In genomic region chr2:233912799-233913423, GRCh38 we compare ENCODE assay signal across 9 cellular contexts. TPM values are rescaled to one million over a fixed set of nuclear protein-coding genes. Genes with fewer than 3 reads are reported as not detected.
DNase-seq lines count a peak whose midpoint lies in the region; ATAC-seq and TF ChIP-seq lines count a peak whose summit lies in the region.
"Had no signal": no experiment of that assay in that cellular context is flagged by ENCODE, and none has a peak within 500 bp of the region (broad histone marks: within the 10 kb centered on the region; RNA-seq: fewer than 3 reads in every experiment).

No MANE protein-coding gene starts in this region.

- peak; percentile 72 for DNase-seq in activated CD4-positive, alpha-beta T cell treated with anti-CD3 and anti-CD28 coated beads, Interleukin-2, amount 10 ng/mL, durations not matched to agents 24 days and 14 days
- DNase-seq in activated CD4-positive, alpha-beta T cell treated with anti-CD3 and anti-CD28 coated beads for 1 hour = no peak
- DNase-seq in RWPE2 (ENCODE audit: low spot score) (no peak), fibroblast of gingiva (ENCODE audit: low read depth) (peak; percentile 10), NCI-H526 treated with DMSO at 0.1 percent for 48 hours (lab: John Stamatoyannopoulos, UW) (no peak), chondrocyte (ENCODE audit: low spot score) (no peak)
- DNase-seq in stimulated activated CD4-positive, alpha-beta T cell treated with anti-CD3 and anti-CD28 coated beads, Interleukin-15, amount 100 ng/mL, for 24 hours = peak; percentile 19

- H3K9me3 Mint-ChIP-seq in activated CD4-positive, alpha-beta T cell treated with anti-CD3 and anti-CD28 coated beads, Interleukin-2, amount 10 ng/mL, durations not matched to agents 24 days and 14 days = no peaks in the 10 kb centered on the region
- H3K9me3 Mint-ChIP-seq in chondrocyte (ENCODE audit: low read depth) = no peaks in the 10 kb centered on the region

- no peaks in the 10 kb centered on the region for H3K27me3 ChIP-seq in RWPE2 (ENCODE audit: insufficient read depth, poor library complexity, severe bottlenecking)

- H3K4me1 Mint-ChIP-seq in activated CD4-positive, alpha-beta T cell treated with anti-CD3 and anti-CD28 coated beads, Interleukin-2, amount 10 ng/mL, durations not matched to agents 24 days and 14 days = no peaks in the 10 kb centered on the region
- no peaks in the 10 kb centered on the region for H3K4me1 Mint-ChIP-seq in chondrocyte (ENCODE audit: low read depth)

- H3K36me3 ChIP-seq in RWPE2 (ENCODE audit: low read depth) = no peaks in the 10 kb centered on the region

- peak; percentile 48; the same call in 1 of the 3 replicates for ATAC-seq in RWPE2 (ENCODE audit: low read depth)
- ATAC-seq in HG03135 (IDR thresholded peaks at IDR 0.05; ENCODE audit: unreplicated experiment) = no peak

- no peak overlapping the region for H3K4me3 Mint-ChIP-seq in activated CD4-positive, alpha-beta T cell treated with anti-CD3 and anti-CD28 coated beads, Interleukin-2, amount 10 ng/mL, durations not matched to agents 24 days and 14 days
- no peak overlapping the region for H3K4me3 Mint-ChIP-seq in chondrocyte (ENCODE audit: unreplicated experiment)

- no peak overlapping the region for H3K27ac ChIP-seq in RWPE2 (ENCODE audit: poor library complexity, severe bottlenecking)

- no peak overlapping the region for H3K27ac Mint-ChIP-seq in activated CD4-positive, alpha-beta T cell treated with anti-CD3 and anti-CD28 coated beads, Interleukin-2, amount 10 ng/mL, durations not matched to agents 24 days and 14 days
- no peak overlapping the region for H3K27ac Mint-ChIP-seq in chondrocyte (ENCODE audit: unreplicated experiment)

- H3K9me3 ChIP-seq in RWPE2 (ENCODE audit: severe bottlenecking) = no peaks in the 10 kb centered on the region

- H3K27me3 Mint-ChIP-seq in activated CD4-positive, alpha-beta T cell treated with anti-CD3 and anti-CD28 coated beads, Interleukin-2, amount 10 ng/mL, durations not matched to agents 24 days and 14 days = peaks cover 15% of the 10 kb centered on the region
- peaks cover 58% of the 10 kb centered on the region for H3K27me3 Mint-ChIP-seq in chondrocyte (ENCODE audit: low read depth)

- H3K4me1 ChIP-seq in RWPE2 (ENCODE audit: insufficient read depth, poor library complexity, severe bottlenecking) = no peaks in the 10 kb centered on the region

- intact Hi-C loops in activated CD4-positive, alpha-beta T cell treated with anti-CD3 and anti-CD28 coated beads, Interleukin-2, amount 10 ng/mL, durations not matched to agents 24 days and 14 days (cut with micrococcal nuclease) = no loop called here

- no peak overlapping the region for H3K4me3 ChIP-seq in RWPE2 (ENCODE audit: severe bottlenecking)

- TF ChIP-seq CTCF in RWPE2 (IDR thresholded peaks at IDR 0.05; ENCODE audit: poor library complexity, severe bottlenecking) (no peak), chondrocyte (IDR thresholded peaks at IDR 0.05) (no peak)

- no peaks in the 10 kb centered on the region for H3K36me3 Mint-ChIP-seq in activated CD4-positive, alpha-beta T cell treated with anti-CD3 and anti-CD28 coated beads, Interleukin-2, amount 10 ng/mL, durations not matched to agents 24 days and 14 days (ENCODE audit: low read depth)
- H3K36me3 Mint-ChIP-seq in chondrocyte (ENCODE audit: low read depth) = no peaks in the 10 kb centered on the region

RNA-seq across cellular contexts. Expression of gene TRPM8, which starts 4.3 kb away (rescaled TPM):
- not detected in 2 replicates for total RNA-seq in activated CD4-positive, alpha-beta T cell treated with anti-CD3 and anti-CD28 coated beads, Interleukin-2, amount 10 ng/mL, durations not matched to agents 24 days and 14 days
- 0.15 TPM in 1 of 3 replicates, not detected in the others for total RNA-seq in chondrocyte
- total RNA-seq: urinary bladder had no signal

RNA-seq across cellular contexts. Expression of gene HJURP, which starts 58.6 kb away (rescaled TPM):
- total RNA-seq in activated CD4-positive, alpha-beta T cell treated with anti-CD3 and anti-CD28 coated beads, Interleukin-2, amount 10 ng/mL, durations not matched to agents 24 days and 14 days = 41.5 and 45.6 TPM in 2 replicates
- 6.9 to 9.2 TPM (median 8.2 TPM) in 3 replicates for total RNA-seq in chondrocyte

Comparison
In these comparisons a context has a peak if more than half of its experiments do, and no peak if none do; other contexts are left out.
1. DNase-seq: peak in activated CD4-positive, alpha-beta T cell treated with anti-CD3 and anti-CD28 coated beads, Interleukin-2, amount 10 ng/mL, durations not matched to agents 24 days and 14 days (single experiment), fibroblast of gingiva (single experiment) and stimulated activated CD4-positive, alpha-beta T cell treated with anti-CD3 and anti-CD28 coated beads, Interleukin-15, amount 100 ng/mL, for 24 hours (single experiment); none in activated CD4-positive, alpha-beta T cell treated with anti-CD3 and anti-CD28 coated beads for 1 hour (single experiment), RWPE2 (single experiment), NCI-H526 treated with DMSO at 0.1 percent for 48 hours (single experiment) and chondrocyte (single experiment).